Comparison of ENCODE assay signal across 10 cellular contexts in the genomic region with DNA sequence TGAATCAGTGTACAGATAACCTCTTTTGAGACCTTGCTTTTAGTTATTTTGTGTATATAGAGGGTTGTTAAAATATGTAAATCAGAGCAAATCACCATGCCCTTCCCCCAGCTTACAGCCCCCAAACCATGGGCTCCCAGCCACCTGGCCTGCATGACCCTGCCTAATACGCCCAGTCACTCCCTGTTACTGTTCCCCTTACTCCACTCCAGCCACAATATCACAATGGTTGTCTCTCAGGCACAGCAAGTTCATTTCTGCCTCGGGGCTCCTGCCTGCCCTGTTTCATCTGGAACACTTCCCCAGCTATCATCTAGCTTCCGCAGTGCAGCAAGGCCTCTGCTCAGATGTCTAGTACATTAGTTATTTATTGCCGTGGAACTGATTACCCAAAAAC. TPM values are rescaled to one million over a fixed set of nuclear protein-coding genes. Genes with fewer than 3 reads are reported as not detected.
DNase-seq lines count a peak whose midpoint lies in the region; TF ChIP-seq lines count a peak whose summit lies in the region.
"Had no signal": no experiment of that assay in that cellular context is flagged by ENCODE, and none has a peak within 500 bp of the region (broad histone marks: within the 10 kb centered on the region; RNA-seq: fewer than 3 reads in every experiment).

No MANE protein-coding gene starts in this region.

- H3K27me3 ChIP-seq in BLaER1 (no peaks in the 10 kb centered on the region), neutrophil (no peaks in the 10 kb centered on the region), A673 (replicated peaks; ENCODE audit: insufficient read depth, low read depth, low read length, poor library complexity) (no peaks in the 10 kb centered on the region)
- H3K27me3 ChIP-seq in CD8-positive, alpha-beta memory T cell (ENCODE audit: insufficient read depth, low read length, poor library complexity, severe bottlenecking) = no peaks in the 10 kb centered on the region

- intact Hi-C loops in A673 (cut with micrococcal nuclease; ENCODE audit: unreplicated experiment) = no loop called here

- no peaks in the 10 kb centered on the region for H3K9me3 Mint-ChIP-seq in CD8-positive, alpha-beta memory T cell
- peaks cover 30% of the 10 kb centered on the region for H3K9me3 Mint-ChIP-seq in activated naive CD8-positive, alpha-beta T cell treated with anti-CD3 and anti-CD28 coated beads for 36 hours

- H3K4me1 ChIP-seq in BLaER1 = peaks cover 88% of the 10 kb centered on the region
- peaks cover 23% of the 10 kb centered on the region for H3K4me1 ChIP-seq in CD8-positive, alpha-beta memory T cell (ENCODE audit: insufficient read depth, low read length)
- peaks cover 27 to 33% of the 10 kb centered on the region in 2 experiments for H3K4me1 ChIP-seq in neutrophil (ENCODE audit: control insufficient read depth in 1 of 2, insufficient read depth in 1 of 2, low read depth in 1 of 2, low read length in 1 of 2)
- peaks cover 12% of the 10 kb centered on the region for H3K4me1 ChIP-seq in A673 (ENCODE audit: insufficient read depth, low read length, poor library complexity, severe bottlenecking)
- H3K4me1 ChIP-seq: prostate gland had no signal

- BruUV-seq in A673 (replicated peaks; lab: Mats Ljungman, UMichigan) = no TSS peak

- H3K4me3 ChIP-seq in BLaER1 (no peak overlapping the region), neutrophil (ENCODE audit: low read depth in 1 of 2, low read length in 1 of 2) (no peak overlapping the region), A673 (ENCODE audit: low read depth, low read length, poor library complexity, severe bottlenecking) (no peak overlapping the region)
- H3K4me3 ChIP-seq in CD8-positive, alpha-beta memory T cell (ENCODE audit: low read length) = no peak overlapping the region
- H3K4me3 ChIP-seq: prostate gland had no signal

- H3K36me3 ChIP-seq in BLaER1 = peaks cover 21% of the 10 kb centered on the region
- H3K36me3 ChIP-seq in CD8-positive, alpha-beta memory T cell (ENCODE audit: insufficient read depth, low read length) = peaks cover 3% of the 10 kb centered on the region
- peaks cover 30% of the 10 kb centered on the region for H3K36me3 ChIP-seq in neutrophil
- no peaks in the 10 kb centered on the region for H3K36me3 ChIP-seq in A673 (ENCODE audit: insufficient read depth, low read length, poor library complexity, severe bottlenecking)
- H3K36me3 ChIP-seq: prostate gland had no signal

- peak overlapping the region; percentile 81 for H3K4me2 ChIP-seq in BLaER1

- no peaks in the 10 kb centered on the region for H3K9me3 ChIP-seq in BLaER1
- H3K9me3 ChIP-seq in CD8-positive, alpha-beta memory T cell (ENCODE audit: low read length) = no peaks in the 10 kb centered on the region
- no peaks in the 10 kb centered on the region for H3K9me3 ChIP-seq in neutrophil
- H3K9me3 ChIP-seq in A673 (ENCODE audit: low read depth, low read length, poor library complexity, severe bottlenecking) = no peaks in the 10 kb centered on the region
- H3K9me3 ChIP-seq: prostate gland had no signal

- H3K36me3 Mint-ChIP-seq in CD8-positive, alpha-beta memory T cell = peaks cover 4 to 30% (median 11%) of the 10 kb centered on the region in 3 donors
- peaks cover 38% of the 10 kb centered on the region for H3K36me3 Mint-ChIP-seq in activated naive CD8-positive, alpha-beta T cell treated with anti-CD3 and anti-CD28 coated beads for 36 hours

- no peak overlapping the region for H3K9ac ChIP-seq in BLaER1

- no peaks in the 10 kb centered on the region for H3K27me3 Mint-ChIP-seq in CD8-positive, alpha-beta memory T cell
- no peaks in the 10 kb centered on the region for H3K27me3 Mint-ChIP-seq in activated naive CD8-positive, alpha-beta T cell treated with anti-CD3 and anti-CD28 coated beads for 36 hours

- H3K27ac ChIP-seq in BLaER1 (peak overlapping the region; percentile 92; the same call in 1 of the 2 replicates), neutrophil (peak overlapping the region; percentile 13), A673 (ENCODE audit: low read depth, low read length, poor library complexity, severe bottlenecking) (no peak overlapping the region)
- H3K27ac ChIP-seq in CD8-positive, alpha-beta memory T cell (ENCODE audit: low read depth, low read length) = no peak overlapping the region
- H3K27ac ChIP-seq: prostate gland had no signal

- H3K4me3 Mint-ChIP-seq in CD8-positive, alpha-beta memory T cell = peak overlapping the region in 1 of 7 donors; percentile 13
- no peak overlapping the region for H3K4me3 Mint-ChIP-seq in activated naive CD8-positive, alpha-beta T cell treated with anti-CD3 and anti-CD28 coated beads for 36 hours

- CTCF ChIA-PET in CD8-positive, alpha-beta memory T cell (lab: Charles Lee) = interaction anchor here (1.1 to 1.2 kb wide), 3 partner anchors 18 to 88 kb away, joined by 3 read pairs; no protein-coding TSS in a partner anchor
- CTCF ChIA-PET in A673 (lab: Charles Lee) = no interaction called here

- POLR2A ChIA-PET in CD8-positive, alpha-beta memory T cell (lab: Charles Lee) = no interaction called here
- POLR2A ChIA-PET in A673 (lab: Charles Lee; ENCODE audit: low non-redundant PET) = no interaction called here

- peak overlapping the region in 7 of 8 donors; percentile 10 to 94 (median 17) for H3K27ac Mint-ChIP-seq in CD8-positive, alpha-beta memory T cell
- H3K27ac Mint-ChIP-seq in activated naive CD8-positive, alpha-beta T cell treated with anti-CD3 and anti-CD28 coated beads for 36 hours = peak overlapping the region; percentile 84

- peaks cover 31 to 60% (median 43%) of the 10 kb centered on the region in 3 donors for H3K4me1 Mint-ChIP-seq in CD8-positive, alpha-beta memory T cell
- peaks cover 60% of the 10 kb centered on the region for H3K4me1 Mint-ChIP-seq in activated naive CD8-positive, alpha-beta T cell treated with anti-CD3 and anti-CD28 coated beads for 36 hours

- no peak for DNase-seq in CD8-positive, alpha-beta memory T cell
- DNase-seq in activated naive CD8-positive, alpha-beta T cell treated with anti-CD3 and anti-CD28 coated beads for 36 hours = no peak
- no peak for DNase-seq in A673 (ENCODE audit: low spot score)
- no peak for DNase-seq in GOT3 (lab: John Stamatoyannopoulos, UW)
- no peak for DNase-seq in NCI-H2171 treated with DMSO at 0.1 percent for 48 hours (lab: John Stamatoyannopoulos, UW)
- DNase-seq: MM.1S, NCI-H2227 treated with DMSO at 0.1 percent for 48 hours had no signal

- TF ChIP-seq CTCF in neutrophil (IDR thresholded peaks at IDR 0.05) (no peak), A673 (conservative IDR thresholded peaks at IDR 0.05; ENCODE audit: low read depth, low read length) (no peak)

- H4K20me1 ChIP-seq in BLaER1 = no peaks in the 10 kb centered on the region

RNA-seq across cellular contexts. Expression of a gene that starts 5.0 kb away (rescaled TPM):
- 10 to 100 TPM; 43.2 to 43.6 TPM for total RNA-seq in CD8-positive, alpha-beta memory T cell
- polyA plus RNA-seq in CD8-positive, alpha-beta memory T cell = 66.4 TPM
- total RNA-seq in activated naive CD8-positive, alpha-beta T cell treated with anti-CD3 and anti-CD28 coated beads for 36 hours = 10 to 100 TPM; 36.5 to 38.6 TPM
- 12.2 and 16.2 TPM in 2 replicates for total RNA-seq in A673 (2021)

RNA-seq across cellular contexts. Expression of a gene that starts 32.6 kb away (rescaled TPM):
- 10 to 100 TPM; 11.3 to 12.3 TPM for total RNA-seq in CD8-positive, alpha-beta memory T cell
- polyA plus RNA-seq in CD8-positive, alpha-beta memory T cell = 103 TPM
- total RNA-seq in activated naive CD8-positive, alpha-beta T cell treated with anti-CD3 and anti-CD28 coated beads for 36 hours = 10 to 100 TPM; 27.1 to 28.8 TPM
- total RNA-seq in A673 (2021) = not detected in 2 replicates

RNA-seq across cellular contexts. Expression of a gene that starts 43.0 kb away (rescaled TPM):
- total RNA-seq in CD8-positive, alpha-beta memory T cell = 10 to 100 TPM; 59.9 to 62.9 TPM
- 103 TPM for polyA plus RNA-seq in CD8-positive, alpha-beta memory T cell
- 10 to 100 TPM; 74.9 to 77.8 TPM for total RNA-seq in activated naive CD8-positive, alpha-beta T cell treated with anti-CD3 and anti-CD28 coated beads for 36 hours
- 9.2 and 13.7 TPM in 2 replicates for total RNA-seq in A673 (2021)

Comparison
In these comparisons a context has a peak if more than half of its experiments do, and no peak if none do; other contexts are left out.
1. H3K27ac ChIP-seq: peak in BLaER1 (single experiment) and neutrophil (single experiment); none in CD8-positive, alpha-beta memory T cell (single experiment) and A673 (single experiment).
2. RNA of a gene that starts 32.6 kb away (total RNA-seq): 27.1 to 28.8 TPM in activated naive CD8-positive, alpha-beta T cell treated with anti-CD3 and anti-CD28 coated beads for 36 hours and 11.3 to 12.3 TPM in CD8-positive, alpha-beta memory T cell; not detected in A673; every median in the first group is over 10 times any median in the second.